In the genomic region with DNA sequence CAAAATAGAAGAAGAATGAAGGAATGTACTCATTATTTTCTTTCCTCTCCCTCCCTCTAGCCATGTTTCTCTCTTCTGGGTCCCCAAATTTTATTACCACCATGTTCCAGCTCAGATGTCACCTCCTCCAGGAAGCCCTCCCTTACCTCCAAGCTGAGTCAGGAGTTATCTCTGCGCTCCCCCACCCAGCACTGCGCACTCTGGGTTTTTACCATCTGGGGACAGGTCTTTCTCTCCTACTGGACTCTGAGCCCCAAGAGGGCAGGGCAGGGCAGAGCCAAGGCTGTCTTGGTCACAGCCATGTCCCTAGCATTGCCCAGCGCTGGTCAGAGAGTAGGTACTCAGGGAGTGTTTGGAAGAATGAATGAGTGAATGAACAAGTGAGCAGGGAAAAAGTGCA, we compare ENCODE assay signal across 17 cellular contexts. TPM values are rescaled to one million over a fixed set of nuclear protein-coding genes. Genes with fewer than 3 reads are reported as not detected.
DNase-seq lines count a peak whose midpoint lies in the region; ATAC-seq and TF ChIP-seq lines count a peak whose summit lies in the region.
"Had no signal": no experiment of that assay in that cellular context is flagged by ENCODE, and none has a peak within 500 bp of the region (broad histone marks: within the 10 kb centered on the region; RNA-seq: fewer than 3 reads in every experiment).

No MANE protein-coding gene starts in this region.

- H3K9me3 ChIP-seq in left ventricle myocardium inferior (replicated peaks): no peaks in the 10 kb centered on the region
- H3K9me3 ChIP-seq: body of pancreas had no signal

- H3K27ac ChIP-seq in left ventricle myocardium inferior (replicated peaks): no peak overlapping the region
- H3K27ac ChIP-seq: body of pancreas, parathyroid adenoma had no signal

- H3K27me3 Mint-ChIP-seq in activated CD4-positive, alpha-beta T cell treated with anti-CD3 and anti-CD28 coated beads for 36 hours: no peaks in the 10 kb centered on the region
- H3K27me3 Mint-ChIP-seq in IgD-negative memory B cell: peaks cover 15% of the 10 kb centered on the region
- no peaks in the 10 kb centered on the region for H3K27me3 Mint-ChIP-seq in activated naive CD8-positive, alpha-beta T cell treated with anti-CD3 and anti-CD28 coated beads, Interleukin-2, amount 10 ng/mL, durations not matched to agents 7 days and 5 days
- H3K27me3 Mint-ChIP-seq in natural killer cell treated with Interleukin-12 subunit alpha and Interleukin-12 subunit beta and Interleukin-15 and Interleukin-18, amount 100 ng/mL, for 72 hours: peaks cover 13 to 17% of the 10 kb centered on the region in 2 donors

- TF ChIP-seq CTCF in left ventricle myocardium inferior (IDR thresholded peaks at IDR 0.05; ENCODE audit: borderline replicate concordance): no peak

- peak overlapping the region; percentile 73 for H3K4me3 Mint-ChIP-seq in activated CD4-positive, alpha-beta T cell treated with anti-CD3 and anti-CD28 coated beads for 36 hours
- no peak overlapping the region for H3K4me3 Mint-ChIP-seq in IgD-negative memory B cell
- H3K4me3 Mint-ChIP-seq in activated naive CD8-positive, alpha-beta T cell treated with anti-CD3 and anti-CD28 coated beads, Interleukin-2, amount 10 ng/mL, durations not matched to agents 7 days and 5 days: peak overlapping the region; percentile 83
- H3K4me3 Mint-ChIP-seq in natural killer cell treated with Interleukin-12 subunit alpha and Interleukin-12 subunit beta and Interleukin-15 and Interleukin-18, amount 100 ng/mL, for 72 hours: peak overlapping the region; percentile 41

- no peaks in the 10 kb centered on the region for H3K36me3 Mint-ChIP-seq in activated CD4-positive, alpha-beta T cell treated with anti-CD3 and anti-CD28 coated beads for 36 hours (ENCODE audit: low read depth)
- no peaks in the 10 kb centered on the region for H3K36me3 Mint-ChIP-seq in IgD-negative memory B cell
- no peaks in the 10 kb centered on the region for H3K36me3 Mint-ChIP-seq in activated naive CD8-positive, alpha-beta T cell treated with anti-CD3 and anti-CD28 coated beads, Interleukin-2, amount 10 ng/mL, durations not matched to agents 7 days and 5 days
- H3K36me3 Mint-ChIP-seq in natural killer cell treated with Interleukin-12 subunit alpha and Interleukin-12 subunit beta and Interleukin-15 and Interleukin-18, amount 100 ng/mL, for 72 hours: no peaks in the 10 kb centered on the region

- H3K4me3 ChIP-seq in left ventricle myocardium inferior: no peak overlapping the region
- H3K4me3 ChIP-seq: body of pancreas had no signal

- CTCF ChIA-PET in activated CD4-positive, alpha-beta T cell treated with anti-CD3 and anti-CD28 coated beads for 36 hours (lab: Charles Lee): interaction anchor here (0.6 to 5.2 kb wide), 7 partner anchors 10 to 126 kb away, joined by 3 to 28 read pairs (median 6); a partner anchor contains a TSS

- POLR2A ChIA-PET in activated CD4-positive, alpha-beta T cell treated with anti-CD3 and anti-CD28 coated beads for 36 hours (lab: Charles Lee): no interaction called here
- POLR2A ChIA-PET in activated naive CD8-positive, alpha-beta T cell treated with anti-CD3 and anti-CD28 coated beads, Interleukin-2, amount 10 ng/mL, durations not matched to agents 7 days and 5 days (lab: Charles Lee): interaction anchor here (1.0 to 2.6 kb wide), 7 partner anchors 8 to 32 kb away, joined by 3 to 9 read pairs (median 6); a partner anchor contains a TSS

- H3K36me3 ChIP-seq in left ventricle myocardium inferior: no peaks in the 10 kb centered on the region

- peaks cover 35% of the 10 kb centered on the region for H3K4me1 ChIP-seq in left ventricle myocardium inferior

- H3K9me3 Mint-ChIP-seq in activated CD4-positive, alpha-beta T cell treated with anti-CD3 and anti-CD28 coated beads for 36 hours (ENCODE audit: low read depth): no peaks in the 10 kb centered on the region
- H3K9me3 Mint-ChIP-seq in IgD-negative memory B cell: no peaks in the 10 kb centered on the region
- H3K9me3 Mint-ChIP-seq in activated naive CD8-positive, alpha-beta T cell treated with anti-CD3 and anti-CD28 coated beads, Interleukin-2, amount 10 ng/mL, durations not matched to agents 7 days and 5 days: no peaks in the 10 kb centered on the region
- no peaks in the 10 kb centered on the region for H3K9me3 Mint-ChIP-seq in natural killer cell treated with Interleukin-12 subunit alpha and Interleukin-12 subunit beta and Interleukin-15 and Interleukin-18, amount 100 ng/mL, for 72 hours

- no peak for DNase-seq in activated CD4-positive, alpha-beta T cell treated with anti-CD3 and anti-CD28 coated beads for 36 hours
- no peak for DNase-seq in activated CD4-positive, alpha-beta T cell treated with anti-CD3 and anti-CD28 coated beads for 48 hours
- no peak for DNase-seq in activated naive CD8-positive, alpha-beta T cell treated with anti-CD3 and anti-CD28 coated beads, Interleukin-2, amount 10 ng/mL, durations not matched to agents 7 days and 5 days
- DNase-seq in natural killer cell treated with Interleukin-12 subunit alpha and Interleukin-12 subunit beta and Interleukin-15 and Interleukin-18, amount 100 ng/mL, for 72 hours (ENCODE audit: low spot score): no peak
- DNase-seq in left ventricle myocardium inferior (no peak), hippocampal formation (lab: John Stamatoyannopoulos, UW) (no peak), DMS53 treated with DMSO at 0.1 percent for 48 hours (lab: John Stamatoyannopoulos, UW; ENCODE audit: unreplicated experiment) (no peak)
- DNase-seq: body of pancreas; effector CD4-positive, alpha-beta T cell; mesenchymal stem cell; NCI-H2029 treated with DMSO at 0.1 percent for 48 hours; NCI-H526; SIG-M5 had no signal

- peaks cover 30% of the 10 kb centered on the region for H3K27me3 ChIP-seq in left ventricle myocardium inferior (ENCODE audit: low read depth)
- H3K27me3 ChIP-seq: body of pancreas had no signal

- H3K4me1 Mint-ChIP-seq in activated CD4-positive, alpha-beta T cell treated with anti-CD3 and anti-CD28 coated beads for 36 hours: peaks cover 24% of the 10 kb centered on the region
- peaks cover 0 to 15% (median 12%) of the 10 kb centered on the region in 3 donors for H3K4me1 Mint-ChIP-seq in IgD-negative memory B cell
- peaks cover 18% of the 10 kb centered on the region for H3K4me1 Mint-ChIP-seq in activated naive CD8-positive, alpha-beta T cell treated with anti-CD3 and anti-CD28 coated beads, Interleukin-2, amount 10 ng/mL, durations not matched to agents 7 days and 5 days
- peaks cover 10 to 17% of the 10 kb centered on the region in 2 donors for H3K4me1 Mint-ChIP-seq in natural killer cell treated with Interleukin-12 subunit alpha and Interleukin-12 subunit beta and Interleukin-15 and Interleukin-18, amount 100 ng/mL, for 72 hours (ENCODE audit: low read depth in 2 of 2)

- intact Hi-C loops in activated CD4-positive, alpha-beta T cell treated with anti-CD3 and anti-CD28 coated beads for 36 hours (cut with DNase I, micrococcal nuclease): no loop called here
- intact Hi-C loops in left ventricle myocardium inferior (cut with micrococcal nuclease): no loop called here

- ATAC-seq in activated CD4-positive, alpha-beta T cell treated with anti-CD3 and anti-CD28 coated beads for 36 hours: no peak
- no peak for ATAC-seq in activated naive CD8-positive, alpha-beta T cell treated with anti-CD3 and anti-CD28 coated beads, Interleukin-2, amount 10 ng/mL, durations not matched to agents 7 days and 5 days (ENCODE audit: low read depth)
- no peak for ATAC-seq in natural killer cell treated with Interleukin-12 subunit alpha and Interleukin-12 subunit beta and Interleukin-15 and Interleukin-18, amount 100 ng/mL, for 72 hours
- ATAC-seq: body of pancreas had no signal

- peak overlapping the region; percentile 45 for H3K27ac Mint-ChIP-seq in activated CD4-positive, alpha-beta T cell treated with anti-CD3 and anti-CD28 coated beads for 36 hours
- peak overlapping the region in 2 of 3 donors; percentile 5 to 89 for H3K27ac Mint-ChIP-seq in IgD-negative memory B cell
- H3K27ac Mint-ChIP-seq in activated naive CD8-positive, alpha-beta T cell treated with anti-CD3 and anti-CD28 coated beads, Interleukin-2, amount 10 ng/mL, durations not matched to agents 7 days and 5 days: peak overlapping the region; percentile 68
- H3K27ac Mint-ChIP-seq in natural killer cell treated with Interleukin-12 subunit alpha and Interleukin-12 subunit beta and Interleukin-15 and Interleukin-18, amount 100 ng/mL, for 72 hours: no peak overlapping the region

RNA-seq across cellular contexts. Expression of a gene that starts 2.9 kb away (rescaled TPM):
- 10 to 100 TPM; 13.8 to 17.4 TPM for total RNA-seq in activated CD4-positive, alpha-beta T cell treated with anti-CD3 and anti-CD28 coated beads for 36 hours
- polyA plus RNA-seq in IgD-negative memory B cell: not detected
- 1 to 10 TPM in 1 of 2 experiments, not detected in 1; 2.4 TPM for total RNA-seq in activated naive CD8-positive, alpha-beta T cell treated with anti-CD3 and anti-CD28 coated beads, Interleukin-2, amount 10 ng/mL, durations not matched to agents 7 days and 5 days
- total RNA-seq in natural killer cell treated with Interleukin-12 subunit alpha and Interleukin-12 subunit beta and Interleukin-15 and Interleukin-18, amount 100 ng/mL, for 72 hours: 1 to 10 TPM in 1 of 2 donors, not detected in 1; 3.0 TPM
- total RNA-seq in left ventricle myocardium inferior: not detected
- total RNA-seq: body of pancreas, fibroblast of villous mesenchyme, subcutaneous adipose tissue had no signal

RNA-seq across cellular contexts. Expression of a gene that starts 8.2 kb away (rescaled TPM):
- total RNA-seq in activated CD4-positive, alpha-beta T cell treated with anti-CD3 and anti-CD28 coated beads for 36 hours: 10 to 100 TPM; 40.1 to 41.0 TPM
- 0.21 TPM for polyA plus RNA-seq in IgD-negative memory B cell
- total RNA-seq in activated naive CD8-positive, alpha-beta T cell treated with anti-CD3 and anti-CD28 coated beads, Interleukin-2, amount 10 ng/mL, durations not matched to agents 7 days and 5 days: 1 to 10 TPM; 8.0 to 8.5 TPM
- 1 to 10 TPM in 1 of 2 donors, under 1 TPM in 1; 0.31 to 1.7 TPM for total RNA-seq in natural killer cell treated with Interleukin-12 subunit alpha and Interleukin-12 subunit beta and Interleukin-15 and Interleukin-18, amount 100 ng/mL, for 72 hours
- 3.7 TPM for total RNA-seq in left ventricle myocardium inferior

RNA-seq across cellular contexts. Expression of a gene that starts 27.9 kb away (rescaled TPM):
- 1 to 10 TPM; 2.9 to 3.1 TPM for total RNA-seq in activated CD4-positive, alpha-beta T cell treated with anti-CD3 and anti-CD28 coated beads for 36 hours
- polyA plus RNA-seq in IgD-negative memory B cell: not detected
- total RNA-seq in activated naive CD8-positive, alpha-beta T cell treated with anti-CD3 and anti-CD28 coated beads, Interleukin-2, amount 10 ng/mL, durations not matched to agents 7 days and 5 days: under 1 TPM; 0.42 to 0.48 TPM
- total RNA-seq in natural killer cell treated with Interleukin-12 subunit alpha and Interleukin-12 subunit beta and Interleukin-15 and Interleukin-18, amount 100 ng/mL, for 72 hours: under 1 TPM in 1 of 2 donors, not detected in 1; 0.36 TPM
- total RNA-seq in left ventricle myocardium inferior: 18.3 TPM

RNA-seq across cellular contexts. Expression of a gene that starts 32.0 kb away (rescaled TPM):
- total RNA-seq in activated CD4-positive, alpha-beta T cell treated with anti-CD3 and anti-CD28 coated beads for 36 hours: 100 to 1,000 TPM; 493 to 631 TPM
- polyA plus RNA-seq in IgD-negative memory B cell: 81.2 TPM
- 100 to 1,000 TPM; 485 to 503 TPM for total RNA-seq in activated naive CD8-positive, alpha-beta T cell treated with anti-CD3 and anti-CD28 coated beads, Interleukin-2, amount 10 ng/mL, durations not matched to agents 7 days and 5 days
- total RNA-seq in natural killer cell treated with Interleukin-12 subunit alpha and Interleukin-12 subunit beta and Interleukin-15 and Interleukin-18, amount 100 ng/mL, for 72 hours: 100 to 1,000 TPM; 305 to 309 TPM
- total RNA-seq in left ventricle myocardium inferior: 294 TPM

Comparison
In these comparisons a context has a peak if more than half of its experiments do, and no peak if none do; other contexts are left out.
1. H3K27ac Mint-ChIP-seq: peak in activated CD4-positive, alpha-beta T cell treated with anti-CD3 and anti-CD28 coated beads for 36 hours (single experiment), IgD-negative memory B cell (2 of 3) and activated naive CD8-positive, alpha-beta T cell treated with anti-CD3 and anti-CD28 coated beads, Interleukin-2, amount 10 ng/mL, durations not matched to agents 7 days and 5 days (single experiment); none in natural killer cell treated with Interleukin-12 subunit alpha and Interleukin-12 subunit beta and Interleukin-15 and Interleukin-18, amount 100 ng/mL, for 72 hours (0 of 2).
2. H3K4me3 Mint-ChIP-seq: peak in activated CD4-positive, alpha-beta T cell treated with anti-CD3 and anti-CD28 coated beads for 36 hours (single experiment), activated naive CD8-positive, alpha-beta T cell treated with anti-CD3 and anti-CD28 coated beads, Interleukin-2, amount 10 ng/mL, durations not matched to agents 7 days and 5 days (single experiment) and natural killer cell treated with Interleukin-12 subunit alpha and Interleukin-12 subunit beta and Interleukin-15 and Interleukin-18, amount 100 ng/mL, for 72 hours (single experiment); none in IgD-negative memory B cell (0 of 4).